In the genomic region with DNA sequence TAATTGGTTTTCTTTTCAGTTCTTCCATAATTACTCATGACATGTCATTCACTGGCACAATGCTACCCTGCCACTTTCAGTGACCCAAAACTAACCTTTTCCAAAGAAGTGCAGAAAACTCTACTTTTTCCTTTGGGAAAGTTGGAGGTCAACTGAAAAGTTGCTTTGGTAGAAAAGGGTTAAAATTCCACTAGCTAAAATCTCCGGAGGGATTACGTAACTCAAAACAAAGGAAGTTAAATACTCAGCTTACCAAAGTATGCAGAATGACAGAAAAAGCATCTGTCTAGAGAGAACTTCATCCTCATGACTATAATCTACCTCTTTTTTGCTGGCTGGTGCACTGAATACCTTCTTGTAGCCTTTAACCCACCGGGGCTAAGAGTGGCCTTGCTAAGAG, we compare ENCODE assay signal across 1 cellular context.
TF ChIP-seq lines count a peak whose summit lies in the region.

No MANE protein-coding gene starts in this region.

TF ChIP-seq in H1, 55 proteins besides CTCF, POLR2A, EP300 and RAD21:
- TF ChIP-seq CEBPB (IDR thresholded peaks at IDR 0.05; ENCODE audit: low read depth, low read length), result peak; percentile 66; the same call in 1 of the 2 replicates
- TF ChIP-seq FOSL1 (IDR thresholded peaks at IDR 0.05; ENCODE audit: insufficient read depth, low read depth, low read length), result no peak
TF ChIP-seq in H1: peak in this region for 1.
